8 cellular contexts compared by ENCODE assay signal in the genomic region with DNA sequence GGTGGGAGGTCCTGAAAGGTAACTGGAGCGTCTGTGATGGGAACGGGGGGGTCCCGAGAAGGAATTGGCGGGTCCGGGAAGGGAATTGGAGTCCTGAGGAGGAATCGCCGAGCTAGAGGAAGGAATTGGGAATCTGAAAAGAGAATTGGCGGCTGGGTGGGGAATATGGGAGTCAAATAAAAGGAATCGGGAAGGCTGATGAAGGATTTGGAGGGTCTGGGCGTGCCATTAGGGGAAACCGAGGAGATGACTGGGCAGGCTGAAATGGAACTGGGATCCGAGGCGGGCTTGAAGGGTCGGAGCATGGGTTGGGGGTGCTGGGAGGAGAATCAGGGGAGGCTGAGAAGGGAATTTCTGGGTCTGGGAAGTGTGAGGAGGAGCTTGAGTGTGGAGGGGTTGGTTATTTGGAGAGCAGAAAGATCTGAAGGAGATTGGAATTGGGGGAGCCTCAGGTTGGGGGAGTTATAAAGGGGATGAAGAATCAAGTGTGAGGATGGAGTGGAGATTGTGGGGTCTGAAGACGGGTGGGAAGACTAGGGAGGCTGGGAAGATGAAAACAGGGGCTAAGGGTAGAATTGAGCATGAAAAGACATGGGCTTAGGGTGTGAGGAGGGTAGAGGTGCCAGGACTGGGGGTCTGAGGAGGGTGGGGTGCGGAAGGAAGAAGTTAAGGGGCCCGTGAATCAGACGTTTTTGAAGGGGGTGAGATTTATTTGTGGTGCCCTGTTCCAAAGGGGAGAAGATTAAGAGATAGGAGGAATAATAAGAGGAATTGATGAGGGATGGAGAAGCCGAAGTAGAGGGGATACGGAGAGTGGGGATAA. TPM values are rescaled to one million over a fixed set of nuclear protein-coding genes. Genes with fewer than 3 reads are reported as not detected.
DNase-seq lines count a peak whose midpoint lies in the region; ATAC-seq and TF ChIP-seq lines count a peak whose summit lies in the region.

No MANE protein-coding gene starts in this region.

- H3K4me1 Mint-ChIP-seq in type B pancreatic cell (ENCODE audit: unreplicated experiment), result peaks cover 35% of the 10 kb centered on the region

- H3K36me3 Mint-ChIP-seq in type B pancreatic cell, result peaks cover 9% of the 10 kb centered on the region

- no peaks in the 10 kb centered on the region for H3K27me3 ChIP-seq in lower lobe of right lung (ENCODE audit: low read depth)

- no peaks in the 10 kb centered on the region for H3K27me3 Mint-ChIP-seq in type B pancreatic cell

- H3K4me3 Mint-ChIP-seq in type B pancreatic cell, result peak overlapping the region; percentile 99

- peak overlapping the region; percentile 83 for H3K4me3 ChIP-seq in lower lobe of right lung

- peaks cover 45% of the 10 kb centered on the region for H3K4me1 ChIP-seq in lower lobe of right lung

- no peak for TF ChIP-seq CTCF in lower lobe of right lung (IDR thresholded peaks at IDR 0.05)
- no peak for TF ChIP-seq CTCF in type B pancreatic cell (conservative IDR thresholded peaks at IDR 0.05)

- H3K27ac Mint-ChIP-seq in type B pancreatic cell, result peak overlapping the region; percentile 96

- no peaks in the 10 kb centered on the region for H3K9me3 Mint-ChIP-seq in type B pancreatic cell

- ATAC-seq in Right ventricle myocardium inferior (no peak), lower lobe of right lung (peak in 1 of 2 donors; percentile 2), HG03439 (IDR thresholded peaks at IDR 0.05; ENCODE audit: unreplicated experiment) (no peak)

- no peaks in the 10 kb centered on the region for H3K9me3 ChIP-seq in lower lobe of right lung

- peak overlapping the region; percentile 88 for H3K27ac ChIP-seq in lower lobe of right lung

- no peaks in the 10 kb centered on the region for H3K36me3 ChIP-seq in lower lobe of right lung

- peak; percentile 22 for DNase-seq in Right ventricle myocardium inferior (ENCODE audit: missing footprints)
- no peak for DNase-seq in cardiac septum (ENCODE audit: low spot score)
- DNase-seq in astrocyte of the hippocampus (ENCODE audit: low read depth, low spot score), result peak; percentile 41
- DNase-seq in lower lobe of right lung, result no peak
- DNase-seq in type B pancreatic cell (ENCODE audit: extremely low spot score, unreplicated experiment), result no peak
- no peak for DNase-seq in occipital lobe (lab: John Stamatoyannopoulos, UW)
- DNase-seq in activated CD8-positive, alpha-beta memory T cell treated with anti-CD3 and anti-CD28 coated beads, Interleukin-2, amount 50 U/mL, for 48 hours, result no peak

- intact Hi-C loops in Right ventricle myocardium inferior (cut with DNase I), result loop anchor here (2.0 to 5.0 kb wide), 2 partner anchors 17 to 204 kb away; no protein-coding TSS in a partner anchor
- intact Hi-C loops in cardiac septum (cut with DNase I), result loop anchor here (2.0 to 10.0 kb wide), 4 partner anchors 59 to 204 kb away; partner anchors contain the start of gene ECH1
- intact Hi-C loops in lower lobe of right lung (cut with DNase I), result no loop called here

RNA-seq across cellular contexts. Expression of gene ACTN4, which starts 0.7 kb away (rescaled TPM):
- total RNA-seq in Right ventricle myocardium inferior (145 TPM), cardiac septum (190 TPM), lower lobe of right lung (454 TPM), type B pancreatic cell (ENCODE audit: low replicate concordance) (475 and 776 TPM in 2 replicates), occipital lobe (53.2 TPM)

RNA-seq across cellular contexts. Expression of gene EIF3K, which starts 29.2 kb away (rescaled TPM):
- total RNA-seq in Right ventricle myocardium inferior (660 TPM), cardiac septum (483 TPM), lower lobe of right lung (229 TPM), type B pancreatic cell (ENCODE audit: low replicate concordance) (274 and 310 TPM in 2 replicates), occipital lobe (149 TPM)

RNA-seq across cellular contexts. Expression of gene MAP4K1, which starts 30.4 kb away (rescaled TPM):
- total RNA-seq in Right ventricle myocardium inferior (3.1 TPM), cardiac septum (1.5 TPM), lower lobe of right lung (11.4 TPM), type B pancreatic cell (ENCODE audit: low replicate concordance) (2.4 and 16.8 TPM in 2 replicates), occipital lobe (0.16 TPM)

Comparison
In these comparisons a context has a peak if more than half of its experiments do, and no peak if none do; other contexts are left out.
1. DNase-seq: peak in Right ventricle myocardium inferior (single experiment) and astrocyte of the hippocampus (single experiment); none in cardiac septum (single experiment), lower lobe of right lung (single experiment), type B pancreatic cell (single experiment), occipital lobe (single experiment) and activated CD8-positive, alpha-beta memory T cell treated with anti-CD3 and anti-CD28 coated beads, Interleukin-2, amount 50 U/mL, for 48 hours (single experiment).